28 cellular contexts compared by ENCODE assay signal in the genomic region with DNA sequence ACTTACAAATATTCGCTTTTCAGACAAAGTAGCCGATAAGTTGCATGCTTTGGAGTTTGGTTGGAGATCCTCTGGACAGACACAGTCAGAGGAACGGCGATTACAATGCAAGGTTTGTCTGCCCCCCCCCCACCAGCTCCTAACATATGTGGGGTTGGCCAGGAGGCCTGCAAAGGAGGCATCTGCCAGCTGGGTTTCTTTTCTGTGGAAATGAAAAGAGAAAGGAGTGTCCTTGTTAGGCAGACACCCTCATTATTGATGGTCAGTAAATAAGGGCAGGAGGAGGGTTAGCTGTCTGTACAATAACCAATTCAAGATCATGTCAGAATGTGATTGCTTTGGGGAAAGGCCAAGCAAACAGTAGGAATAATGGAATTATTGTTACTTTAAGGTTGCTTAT. TPM values are rescaled to one million over a fixed set of nuclear protein-coding genes. Genes with fewer than 3 reads are reported as not detected.
DNase-seq lines count a peak whose midpoint lies in the region; ATAC-seq and TF ChIP-seq lines count a peak whose summit lies in the region.
"Had no signal": no experiment of that assay in that cellular context is flagged by ENCODE, and none has a peak within 500 bp of the region (broad histone marks: within the 10 kb centered on the region; RNA-seq: fewer than 3 reads in every experiment).

No MANE protein-coding gene starts in this region.

- H3K4me3 Mint-ChIP-seq in glutamatergic neuron (ENCODE audit: unreplicated experiment), result peak overlapping the region; percentile 13
- H3K4me3 Mint-ChIP-seq in activated T-helper 1 cell treated with anti-CD3 and anti-CD28 coated beads, Interleukin-12 subunit alpha, Interleukin-12 subunit beta, Interleukin-2, Interleukin-4 antibody, amounts not matched to agents 30 ng/mL and 10 ng/mL and 1 ng/mL, durations not matched to agents 14 hours and 24 hours and 36 hours, result no peak overlapping the region
- H3K4me3 Mint-ChIP-seq: activated CD8-positive, alpha-beta memory T cell treated with anti-CD3 and anti-CD28 coated beads, Interleukin-2, amount 10 ng/mL, durations not matched to agents 7 days and 5 days; activated naive CD8-positive, alpha-beta T cell; memory B cell; naive thymus-derived CD4-positive, alpha-beta T cell; T-helper 17 cell had no signal

- peak overlapping the region; percentile 60 for H3K27ac Mint-ChIP-seq in glutamatergic neuron (ENCODE audit: unreplicated experiment)
- H3K27ac Mint-ChIP-seq in activated T-helper 1 cell treated with anti-CD3 and anti-CD28 coated beads, Interleukin-12 subunit alpha, Interleukin-12 subunit beta, Interleukin-2, Interleukin-4 antibody, amounts not matched to agents 30 ng/mL and 10 ng/mL and 1 ng/mL, durations not matched to agents 14 hours and 24 hours and 36 hours, result no peak overlapping the region
- H3K27ac Mint-ChIP-seq: activated CD8-positive, alpha-beta memory T cell treated with anti-CD3 and anti-CD28 coated beads, Interleukin-2, amount 10 ng/mL, durations not matched to agents 7 days and 5 days; activated naive CD8-positive, alpha-beta T cell; memory B cell; T-helper 17 cell had no signal

- peak; percentile 4 for DNase-seq in NCI-H2029 (lab: John Stamatoyannopoulos, UW)
- no peak for DNase-seq in NCI-H2029 treated with DMSO at 0.1 percent for 48 hours (lab: John Stamatoyannopoulos, UW)
- peak; percentile 54 for DNase-seq in RPMI7951 (ENCODE audit: low read depth)
- DNase-seq in glutamatergic neuron, result peak; percentile 43
- DNase-seq in putamen (ENCODE audit: low spot score), result peak; percentile 90
- no peak for DNase-seq in activated T-helper 1 cell treated with anti-CD3 and anti-CD28 coated beads, Interleukin-12 subunit alpha, Interleukin-12 subunit beta, Interleukin-2, Interleukin-4 antibody, amounts not matched to agents 30 ng/mL and 10 ng/mL and 1 ng/mL, durations not matched to agents 14 hours and 24 hours and 36 hours (ENCODE audit: low spot score)
- no peak for DNase-seq in AG08395 (ENCODE audit: low spot score)
- DNase-seq: 8988T; activated CD4-positive, alpha-beta T cell treated with anti-CD3 and anti-CD28 coated beads for 48 hours; activated CD8-positive, alpha-beta memory T cell treated with anti-CD3 and anti-CD28 coated beads, Interleukin-2, amount 10 ng/mL, durations not matched to agents 7 days and 5 days; Calu3; effector memory CD4-positive, alpha-beta T cell; esophagus squamous epithelium; left cardiac atrium; MM.1S; naive thymus-derived CD4-positive, alpha-beta T cell; NCI-H1694; NK-92 treated with Interleukin-12 subunit alpha and Interleukin-12 subunit beta, amount 100 ng/mL, for 24 hours; ovary; sigmoid colon; stimulated activated CD4-positive, alpha-beta T cell treated with anti-CD3 and anti-CD28 coated beads, Interleukin-15, amount 100 ng/mL, for 24 hours; T-helper 17 cell; upper lobe of right lung had no signal

- TF ChIP-seq CTCF in glutamatergic neuron (IDR thresholded peaks at IDR 0.05; ENCODE audit: partially characterized antibody, unreplicated experiment), result no peak

- no peak for ATAC-seq in HG03196 (IDR thresholded peaks at IDR 0.05; ENCODE audit: unreplicated experiment)
- ATAC-seq: activated CD8-positive, alpha-beta memory T cell treated with anti-CD3 and anti-CD28 coated beads, Interleukin-2, amount 10 ng/mL, durations not matched to agents 7 days and 5 days; gastroesophageal sphincter; left cardiac atrium; naive thymus-derived CD4-positive, alpha-beta T cell; Panc1; T-helper 17 cell; upper lobe of right lung had no signal

- H3K4me1 Mint-ChIP-seq in glutamatergic neuron (ENCODE audit: low read depth, unreplicated experiment), result peaks cover 20% of the 10 kb centered on the region
- H3K4me1 Mint-ChIP-seq in activated T-helper 1 cell treated with anti-CD3 and anti-CD28 coated beads, Interleukin-12 subunit alpha, Interleukin-12 subunit beta, Interleukin-2, Interleukin-4 antibody, amounts not matched to agents 30 ng/mL and 10 ng/mL and 1 ng/mL, durations not matched to agents 14 hours and 24 hours and 36 hours (ENCODE audit: low read depth), result peaks cover 13% of the 10 kb centered on the region
- H3K4me1 Mint-ChIP-seq: T-helper 17 cell had no signal

- peaks cover 5% of the 10 kb centered on the region for H3K36me3 Mint-ChIP-seq in glutamatergic neuron (ENCODE audit: unreplicated experiment)
- no peaks in the 10 kb centered on the region for H3K36me3 Mint-ChIP-seq in activated T-helper 1 cell treated with anti-CD3 and anti-CD28 coated beads, Interleukin-12 subunit alpha, Interleukin-12 subunit beta, Interleukin-2, Interleukin-4 antibody, amounts not matched to agents 30 ng/mL and 10 ng/mL and 1 ng/mL, durations not matched to agents 14 hours and 24 hours and 36 hours (ENCODE audit: low read depth)

- H3K9me3 Mint-ChIP-seq in glutamatergic neuron (ENCODE audit: unreplicated experiment), result peaks cover 5% of the 10 kb centered on the region
- H3K9me3 Mint-ChIP-seq in activated T-helper 1 cell treated with anti-CD3 and anti-CD28 coated beads, Interleukin-12 subunit alpha, Interleukin-12 subunit beta, Interleukin-2, Interleukin-4 antibody, amounts not matched to agents 30 ng/mL and 10 ng/mL and 1 ng/mL, durations not matched to agents 14 hours and 24 hours and 36 hours, result peaks cover 10% of the 10 kb centered on the region

- no peaks in the 10 kb centered on the region for H3K27me3 Mint-ChIP-seq in glutamatergic neuron (ENCODE audit: unreplicated experiment)
- H3K27me3 Mint-ChIP-seq in activated T-helper 1 cell treated with anti-CD3 and anti-CD28 coated beads, Interleukin-12 subunit alpha, Interleukin-12 subunit beta, Interleukin-2, Interleukin-4 antibody, amounts not matched to agents 30 ng/mL and 10 ng/mL and 1 ng/mL, durations not matched to agents 14 hours and 24 hours and 36 hours (ENCODE audit: insufficient read depth), result no peaks in the 10 kb centered on the region
- H3K27me3 Mint-ChIP-seq: activated CD8-positive, alpha-beta memory T cell treated with anti-CD3 and anti-CD28 coated beads, Interleukin-2, amount 10 ng/mL, durations not matched to agents 7 days and 5 days; memory B cell; T-helper 17 cell had no signal

- intact Hi-C loops in activated T-helper 1 cell treated with anti-CD3 and anti-CD28 coated beads, Interleukin-12 subunit alpha, Interleukin-12 subunit beta, Interleukin-2, Interleukin-4 antibody, amounts not matched to agents 30 ng/mL and 10 ng/mL and 1 ng/mL, durations not matched to agents 14 hours and 24 hours and 36 hours (cut with micrococcal nuclease), result no loop called here

RNA-seq across cellular contexts. Expression of a gene that starts 49.1 kb away (rescaled TPM):
- 7.0 and 10.4 TPM in 2 replicates for total RNA-seq in RPMI7951 (2014; rRNA removed; shearing (Covaris generic))
- 35.5 TPM for total RNA-seq in glutamatergic neuron (ENCODE audit: unreplicated experiment)
- 30.2 and 30.8 TPM in 2 replicates for total RNA-seq in activated T-helper 1 cell treated with anti-CD3 and anti-CD28 coated beads, Interleukin-12 subunit alpha, Interleukin-12 subunit beta, Interleukin-2, Interleukin-4 antibody, amounts not matched to agents 30 ng/mL and 10 ng/mL and 1 ng/mL, durations not matched to agents 14 hours and 24 hours and 36 hours

Comparison
In these comparisons a context has a peak if more than half of its experiments do, and no peak if none do; other contexts are left out.
1. DNase-seq: peak in NCI-H2029 (single experiment), RPMI7951 (single experiment), glutamatergic neuron (single experiment) and putamen (single experiment); none in NCI-H2029 treated with DMSO at 0.1 percent for 48 hours (single experiment), activated T-helper 1 cell treated with anti-CD3 and anti-CD28 coated beads, Interleukin-12 subunit alpha, Interleukin-12 subunit beta, Interleukin-2, Interleukin-4 antibody, amounts not matched to agents 30 ng/mL and 10 ng/mL and 1 ng/mL, durations not matched to agents 14 hours and 24 hours and 36 hours (single experiment) and AG08395 (single experiment).